Comparison of ENCODE assay signal across 15 cellular contexts in the genomic region with DNA sequence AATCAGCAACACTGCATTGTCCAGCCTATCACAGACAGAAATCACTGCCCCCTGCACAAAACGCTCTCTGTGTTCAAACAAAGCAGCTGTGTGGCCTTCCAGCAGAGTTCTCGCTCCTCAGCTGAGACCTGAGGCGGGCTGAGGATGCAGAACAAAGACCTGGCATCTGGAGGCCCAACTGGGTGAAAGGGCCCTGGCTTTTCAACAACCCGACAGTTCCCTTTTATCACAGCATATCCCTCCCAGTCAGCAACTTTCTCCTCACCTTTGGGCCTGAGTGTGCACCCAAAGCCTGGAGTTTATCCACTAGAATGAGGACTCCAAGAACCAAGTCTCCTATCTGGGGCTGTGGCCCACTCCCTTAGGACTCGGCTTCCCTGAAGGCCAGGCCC. TPM values are rescaled to one million over a fixed set of nuclear protein-coding genes. Genes with fewer than 3 reads are reported as not detected.
A peak's percentile ranks its signal among the peaks of the same experiment; 100 is the strongest.
DNase-seq lines count a peak whose midpoint lies in the region; ATAC-seq, FAIRE-seq and TF ChIP-seq lines count a peak whose summit lies in the region.
"Had no signal": no experiment of that assay in that cellular context is flagged by ENCODE, and none has a peak within 500 bp of the region (broad histone marks: within the 10 kb centered on the region; RNA-seq: fewer than 3 reads in every experiment).

No MANE protein-coding gene starts in this region.

- H3K36me3 Mint-ChIP-seq in astrocyte (ENCODE audit: low read depth, unreplicated experiment) (peaks cover 17% of the 10 kb centered on the region), mesothelial cell of epicardium (peaks cover 9% of the 10 kb centered on the region)
- H3K36me3 Mint-ChIP-seq in naive thymus-derived CD4-positive, alpha-beta T cell: no peaks in the 10 kb centered on the region
- H3K36me3 Mint-ChIP-seq: activated naive CD4-positive, alpha-beta T cell treated with anti-CD3 and anti-CD28 coated beads, Interleukin-2, amount 50 U/mL, for 72 hours had no signal

- H3K27me3 Mint-ChIP-seq in astrocyte (ENCODE audit: low read depth, unreplicated experiment): no peaks in the 10 kb centered on the region
- no peaks in the 10 kb centered on the region for H3K27me3 Mint-ChIP-seq in mesothelial cell of epicardium (ENCODE audit: low read depth)
- peaks cover 0 to 11% (median 0%) of the 10 kb centered on the region in 5 donors for H3K27me3 Mint-ChIP-seq in naive thymus-derived CD4-positive, alpha-beta T cell
- H3K27me3 Mint-ChIP-seq: stimulated activated naive CD8-positive, alpha-beta T cell treated with anti-CD3 and anti-CD28 coated beads, Interleukin-15, Interleukin-2, amounts not matched to agents 100 ng/mL and 50 ng/mL, for 24 hours had no signal

- intact Hi-C loops in naive thymus-derived CD4-positive, alpha-beta T cell (cut with micrococcal nuclease): no loop called here

- DNase-seq in NCI-H1092 treated with DMSO at 0.1 percent for 48 hours (lab: John Stamatoyannopoulos, UW) (peak; percentile 78), NCI-H1092 (lab: John Stamatoyannopoulos, UW) (no peak), astrocyte (ENCODE audit: low read depth) (no peak), mesothelial cell of epicardium (ENCODE audit: low spot score in 2 of 2, unreplicated experiment in 2 of 2) (no peak), HTR-8/SVneo (ENCODE audit: insufficient read length, low spot score) (no peak)
- no peak for DNase-seq in naive thymus-derived CD4-positive, alpha-beta T cell
- no peak for DNase-seq in activated CD8-positive, alpha-beta memory T cell treated with anti-CD3 and anti-CD28 coated beads, Interleukin-2, amount 50 U/mL, for 4 hours
- DNase-seq: activated CD4-positive, alpha-beta T cell treated with anti-CD3 and anti-CD28 coated beads for 4 hours; HFFc6; stimulated activated CD4-positive, alpha-beta T cell treated with anti-CD3 and anti-CD28 coated beads, Interleukin-12 subunit alpha, Interleukin-12 subunit beta, amount 100 ng/mL, for 4 hours had no signal

- no peak overlapping the region for H3K4me2 ChIP-seq in astrocyte (ENCODE audit: low read length)

- TF ChIP-seq CTCF in astrocyte (IDR thresholded peaks at IDR 0.05; ENCODE audit: insufficient read depth, low read depth, low read length) (no peak), mesothelial cell of epicardium (IDR thresholded peaks at IDR 0.05; ENCODE audit: unreplicated experiment) (no peak)

- H3K4me3 ChIP-seq in astrocyte (ENCODE audit: insufficient read depth, low read depth, low read length): no peak overlapping the region
- peak overlapping the region in 1 of 2 donors; percentile 47 for H3K4me3 ChIP-seq in stomach smooth muscle (ENCODE audit: low read length in 2 of 2)
- no peak overlapping the region for H3K4me3 ChIP-seq in naive thymus-derived CD4-positive, alpha-beta T cell (ENCODE audit: low read length)

- no peaks in the 10 kb centered on the region for H3K9me3 Mint-ChIP-seq in astrocyte (ENCODE audit: unreplicated experiment)
- no peaks in the 10 kb centered on the region for H3K9me3 Mint-ChIP-seq in mesothelial cell of epicardium
- H3K9me3 Mint-ChIP-seq in naive thymus-derived CD4-positive, alpha-beta T cell: no peaks in the 10 kb centered on the region
- H3K9me3 Mint-ChIP-seq: activated naive CD4-positive, alpha-beta T cell treated with anti-CD3 and anti-CD28 coated beads, Interleukin-2, amount 50 U/mL, for 72 hours; HFFc6; stimulated activated naive CD8-positive, alpha-beta T cell treated with anti-CD3 and anti-CD28 coated beads, Interleukin-15, Interleukin-2, amounts not matched to agents 100 ng/mL and 50 ng/mL, for 24 hours had no signal

- H3K9ac ChIP-seq in astrocyte (ENCODE audit: low read length) (no peak overlapping the region), stomach smooth muscle (ENCODE audit: low read length in 2 of 2) (peak overlapping the region; percentile 10 to 47)

- ATAC-seq in naive thymus-derived CD4-positive, alpha-beta T cell: no peak
- ATAC-seq: activated naive CD4-positive, alpha-beta T cell treated with anti-CD3 and anti-CD28 coated beads, Interleukin-2, amount 50 U/mL, for 72 hours had no signal

- H3K36me3 ChIP-seq in astrocyte (ENCODE audit: insufficient read depth, low read length): peaks cover 10% of the 10 kb centered on the region
- peaks cover 0 to 2% of the 10 kb centered on the region in 2 donors for H3K36me3 ChIP-seq in stomach smooth muscle (ENCODE audit: control insufficient read depth in 2 of 2, insufficient read depth in 2 of 2, low read length in 2 of 2)
- no peaks in the 10 kb centered on the region for H3K36me3 ChIP-seq in naive thymus-derived CD4-positive, alpha-beta T cell (ENCODE audit: control insufficient read depth in 2 of 3, insufficient read depth in 3 of 3, low read length in 3 of 3)

- H4K20me1 ChIP-seq in astrocyte (ENCODE audit: insufficient read depth, low read length): no peaks in the 10 kb centered on the region

- H3K27me3 ChIP-seq in astrocyte (ENCODE audit: insufficient read depth, low read length): no peaks in the 10 kb centered on the region
- H3K27me3 ChIP-seq in stomach smooth muscle (ENCODE audit: control insufficient read depth in 1 of 2, insufficient read depth in 2 of 2, low read length in 2 of 2): no peaks in the 10 kb centered on the region
- H3K27me3 ChIP-seq in naive thymus-derived CD4-positive, alpha-beta T cell (ENCODE audit: control insufficient read depth in 2 of 2, insufficient read depth in 2 of 2, low read length in 2 of 2): no peaks in the 10 kb centered on the region

- CTCF ChIA-PET in naive thymus-derived CD4-positive, alpha-beta T cell (lab: Charles Lee): interaction anchor here (12.2 kb wide), 1 partner anchor 68 kb away, joined by 118 read pairs; no protein-coding TSS in a partner anchor

- H2AFZ ChIP-seq in astrocyte (ENCODE audit: low read depth, low read length): no peak overlapping the region

- H3K4me1 ChIP-seq in astrocyte (ENCODE audit: insufficient read depth, low read length) (peaks cover 30% of the 10 kb centered on the region), stomach smooth muscle (ENCODE audit: control insufficient read depth, insufficient read depth, low read length) (peaks cover 63% of the 10 kb centered on the region)
- no peaks in the 10 kb centered on the region for H3K4me1 ChIP-seq in naive thymus-derived CD4-positive, alpha-beta T cell (ENCODE audit: control insufficient read depth in 2 of 2, insufficient read depth in 2 of 2, low read length in 2 of 2)

- FAIRE-seq in astrocyte (lab: Jason Lieb, UNC) (no peak), HTR-8/SVneo (lab: Jason Lieb, UNC) (no peak)
- FAIRE-seq: A204.1, keratinocyte had no signal

- H3K27ac ChIP-seq in astrocyte (ENCODE audit: low read depth, low read length): no peak overlapping the region
- peak overlapping the region; percentile 77 for H3K27ac ChIP-seq in stomach smooth muscle (ENCODE audit: low read length)
- H3K27ac ChIP-seq in naive thymus-derived CD4-positive, alpha-beta T cell (ENCODE audit: low read depth, low read length): no peak overlapping the region

- peak overlapping the region; percentile 75 for H3K4me3 Mint-ChIP-seq in astrocyte (ENCODE audit: unreplicated experiment)
- H3K4me3 Mint-ChIP-seq in mesothelial cell of epicardium: peak overlapping the region; percentile 53
- H3K4me3 Mint-ChIP-seq in naive thymus-derived CD4-positive, alpha-beta T cell: no peak overlapping the region
- H3K4me3 Mint-ChIP-seq: HFFc6; stimulated activated naive CD8-positive, alpha-beta T cell treated with anti-CD3 and anti-CD28 coated beads, Interleukin-15, Interleukin-2, amounts not matched to agents 100 ng/mL and 50 ng/mL, for 24 hours had no signal

- H3K9me3 ChIP-seq in astrocyte (ENCODE audit: insufficient read depth, low read depth, low read length) (no peaks in the 10 kb centered on the region), stomach smooth muscle (ENCODE audit: control insufficient read depth in 2 of 2, low read length in 2 of 2) (no peaks in the 10 kb centered on the region)
- H3K9me3 ChIP-seq in naive thymus-derived CD4-positive, alpha-beta T cell (ENCODE audit: control insufficient read depth in 2 of 3, low read length in 3 of 3): no peaks in the 10 kb centered on the region

- no peaks in the 10 kb centered on the region for H3K79me2 ChIP-seq in astrocyte (ENCODE audit: insufficient read depth, low read length)

- H3K27ac Mint-ChIP-seq in astrocyte (ENCODE audit: unreplicated experiment) (peak overlapping the region; percentile 84), mesothelial cell of epicardium (peak overlapping the region; percentile 96)
- peak overlapping the region in 1 of 9 donors; percentile 76 for H3K27ac Mint-ChIP-seq in naive thymus-derived CD4-positive, alpha-beta T cell
- H3K27ac Mint-ChIP-seq: activated naive CD4-positive, alpha-beta T cell treated with anti-CD3 and anti-CD28 coated beads, Interleukin-2, amount 50 U/mL, for 72 hours; HFFc6; stimulated activated naive CD8-positive, alpha-beta T cell treated with anti-CD3 and anti-CD28 coated beads, Interleukin-15, Interleukin-2, amounts not matched to agents 100 ng/mL and 50 ng/mL, for 24 hours had no signal

- POLR2A ChIA-PET in naive thymus-derived CD4-positive, alpha-beta T cell (lab: Charles Lee): no interaction called here

- H3K4me1 Mint-ChIP-seq in astrocyte (ENCODE audit: low read depth, unreplicated experiment) (peaks cover 84% of the 10 kb centered on the region), mesothelial cell of epicardium (peaks cover 78% of the 10 kb centered on the region)
- peaks cover 0 to 12% (median 0%) of the 10 kb centered on the region in 7 donors for H3K4me1 Mint-ChIP-seq in naive thymus-derived CD4-positive, alpha-beta T cell

RNA-seq across cellular contexts. Expression of a gene that starts 42.6 kb away (rescaled TPM):
- not detected in 2 replicates for total RNA-seq in astrocyte
- 0.51 to 0.58 TPM (median 0.52 TPM) in 3 replicates for total RNA-seq in mesothelial cell of epicardium
- not detected for total RNA-seq in naive thymus-derived CD4-positive, alpha-beta T cell
- polyA plus RNA-seq in naive thymus-derived CD4-positive, alpha-beta T cell: not detected
- total RNA-seq: activated naive CD4-positive, alpha-beta T cell treated with anti-CD3 and anti-CD28 coated beads, Interleukin-2, amount 50 U/mL, for 72 hours; HFFc6 had no signal
- polyA plus RNA-seq: keratinocyte had no signal

Comparison
In these comparisons a context has a peak if more than half of its experiments do, and no peak if none do; other contexts are left out.
1. H3K4me3 Mint-ChIP-seq: peak in astrocyte (single experiment) and mesothelial cell of epicardium (single experiment); none in naive thymus-derived CD4-positive, alpha-beta T cell (0 of 10).